In genomic region chr3:47092090-47092489, GRCh38 we compare ENCODE assay signal across 34 cellular contexts.
DNase-seq lines count a peak whose midpoint lies in the region; ATAC-seq, FAIRE-seq and TF ChIP-seq lines count a peak whose summit lies in the region.
"Had no signal": no experiment of that assay in that cellular context is flagged by ENCODE, and none has a peak within 500 bp of the region (broad histone marks: within the 10 kb centered on the region; RNA-seq: fewer than 3 reads in every experiment).

No MANE protein-coding gene starts in this region.

- no TSS peak for BruUV-seq in HepG2 (replicated peaks; lab: Mats Ljungman, UMichigan)
- no TSS peak for BruUV-seq in IMR-90 (replicated peaks; lab: Mats Ljungman, UMichigan)
- no TSS peak for BruUV-seq in K562 (replicated peaks; lab: Mats Ljungman, UMichigan)

- no peaks in the 10 kb centered on the region for H3K27me3 ChIP-seq in HepG2 (ENCODE audit: control insufficient read depth in 1 of 2, insufficient read depth in 2 of 2, low read length in 2 of 2)
- no peaks in the 10 kb centered on the region for H3K27me3 ChIP-seq in right lobe of liver
- H3K27me3 ChIP-seq in IMR-90 (ENCODE audit: control insufficient read depth, insufficient read depth, low read length): no peaks in the 10 kb centered on the region
- H3K27me3 ChIP-seq in K562 (ENCODE audit: control insufficient read depth in 2 of 2, insufficient read depth in 2 of 2, low read length in 2 of 2): no peaks in the 10 kb centered on the region
- no peaks in the 10 kb centered on the region for H3K27me3 ChIP-seq in heart right ventricle
- H3K27me3 ChIP-seq: BE2C; BLaER1; BLaER1 treated with 17β-estradiol and CSF1 and Interleukin-3, amounts not matched to agents 10 nM and 100 nM had no signal

- H2BK5ac ChIP-seq in IMR-90 (ENCODE audit: low read depth, low read length, poor library complexity, severe bottlenecking): no peak overlapping the region

- no peak overlapping the region for H3K14ac ChIP-seq in IMR-90 (replicated peaks; ENCODE audit: low read depth, low read length)

- H3K36me3 ChIP-seq in HepG2 (replicated peaks in 1 of 2; ENCODE audit: control insufficient read depth in 1 of 2, insufficient read depth in 2 of 2, low read length in 2 of 2) (peaks cover 0 to 52% of the 10 kb centered on the region in 2 experiments), right lobe of liver (peaks cover 2 to 41% (median 4%) of the 10 kb centered on the region in 4 donors), IMR-90 (ENCODE audit: control insufficient read depth, insufficient read depth, low read length) (peaks cover 13% of the 10 kb centered on the region), K562 (ENCODE audit: control insufficient read depth, insufficient read depth, low read length) (peaks cover 78% of the 10 kb centered on the region), heart right ventricle (peaks cover 0 to 97% (median 7%) of the 10 kb centered on the region in 9 donors)
- H3K36me3 ChIP-seq: BE2C had no signal

- intact Hi-C loops in HepG2 (cut with micrococcal nuclease; ENCODE audit: unreplicated experiment): no loop called here
- intact Hi-C loops in right lobe of liver (cut with DNase I): no loop called here
- intact Hi-C loops in IMR-90 (cut with micrococcal nuclease): loop anchor here (10.0 kb wide), 1 partner anchor 233 kb away; no protein-coding TSS in a partner anchor
- intact Hi-C loops in K562 (cut with micrococcal nuclease): no loop called here
- intact Hi-C loops in heart right ventricle (cut with DNase I): no loop called here

- 96% methylated on average over 3 of the region's 3 CpGs for WGBS in HepG2 (ENCODE audit: low lambda C conversion rate)
- WGBS in right lobe of liver (ENCODE audit: insufficient coverage, low coverage, low lambda C conversion rate, missing lambda C conversion rate): 90% methylated on average over 3 of the region's 3 CpGs
- no CpG with 5 or more reads among the region's 3 CpGs for WGBS in IMR-90 (ENCODE audit: extremely low coverage in 2 of 2, insufficient read length in 1 of 2), 2 experiments
- WGBS in K562 (ENCODE audit: insufficient coverage, low coverage, missing lambda C conversion rate): 95% methylated on average over 3 of the region's 3 CpGs
- 93 to 97% methylated on average over 3 of the region's 3 CpGs for WGBS in heart right ventricle, 2 donors

- no peak overlapping the region for H2BK15ac ChIP-seq in IMR-90 (ENCODE audit: low read depth, low read length)

- H3K4me1 ChIP-seq in HepG2 (ENCODE audit: insufficient read depth, low read length): no peaks in the 10 kb centered on the region
- no peaks in the 10 kb centered on the region for H3K4me1 ChIP-seq in right lobe of liver
- H3K4me1 ChIP-seq in IMR-90 (ENCODE audit: control insufficient read depth, insufficient read depth, low read length): peaks cover 2% of the 10 kb centered on the region; the same call in 1 of the 2 replicates
- no peaks in the 10 kb centered on the region for H3K4me1 ChIP-seq in K562 (replicated peaks in 1 of 2; ENCODE audit: control insufficient read depth in 2 of 2, insufficient read depth in 2 of 2, low read length in 2 of 2)
- H3K4me1 ChIP-seq in heart right ventricle: no peaks in the 10 kb centered on the region
- H3K4me1 ChIP-seq: BE2C; BLaER1; BLaER1 treated with 17β-estradiol and CSF1 and Interleukin-3, amounts not matched to agents 10 nM and 100 nM; Caco-2 had no signal

- no peak overlapping the region for H4K5ac ChIP-seq in IMR-90 (ENCODE audit: low read depth, low read length)

- H3K79me2 ChIP-seq in HepG2 (ENCODE audit: insufficient read depth, low read length) (no peaks in the 10 kb centered on the region), K562 (ENCODE audit: control insufficient read depth, insufficient read depth, low read length) (no peaks in the 10 kb centered on the region)

- H4K20me1 ChIP-seq in HepG2 (ENCODE audit: insufficient read depth, low read length): no peaks in the 10 kb centered on the region; the same call in 1 of the 2 replicates
- H4K20me1 ChIP-seq in IMR-90 (ENCODE audit: insufficient read depth, low read length): peaks cover 4% of the 10 kb centered on the region; the same call in 1 of the 2 replicates
- no peaks in the 10 kb centered on the region for H4K20me1 ChIP-seq in K562 (replicated peaks; ENCODE audit: control insufficient read depth, insufficient read depth, low read length)

- TF ChIP-seq EP300 in HepG2 (IDR thresholded peaks at IDR 0.05; ENCODE audit: low read depth in 2 of 2, low read length in 2 of 2): no peak
- TF ChIP-seq EP300 in HepG2 (CRISPR knock-in tag; IDR thresholded peaks at IDR 0.05; ENCODE audit: borderline replicate concordance): no peak
- TF ChIP-seq EP300 in K562 (IDR thresholded peaks at IDR 0.05; ENCODE audit: low read length): no peak

- no peak overlapping the region for H2AK9ac ChIP-seq in IMR-90 (replicated peaks; ENCODE audit: low read depth, low read length, poor library complexity)

- DNase-seq in HepG2 (ENCODE audit: low spot score) (no peak), right lobe of liver (no peak), IMR-90 (no peak), K562 (ENCODE audit: extremely low read depth in 1 of 4, low spot score in 3 of 4) (no peak), heart right ventricle (no peak), superior temporal gyrus (ENCODE audit: extremely low spot score) (no peak)
- DNase-seq: 8988T; ACHN; AML-193; BE2C; C1 segment of cervical spinal cord; Caco-2; Calu3; CD4-positive, alpha-beta memory T cell; CD4-positive, alpha-beta T cell; CD4-positive, CD25-positive, alpha-beta regulatory T cell; CD8-positive, alpha-beta memory T cell; CD8-positive, alpha-beta T cell; COR-L47; DMS 273 treated with DMSO at 0.1 percent for 48 hours; DMS153; DMS53; DMS79; DMS79 treated with DMSO at 0.1 percent for 48 hours; DND-41; EL had no signal

- H2BK20ac ChIP-seq in IMR-90 (ENCODE audit: low read depth, low read length): no peak overlapping the region

- in situ Hi-C loops in HepG2 (cut with HindIII; ENCODE audit: extremely low pct_ligation_motif_present, low pct_unique_long_range_greater_than_20kb): no loop called here
- in situ Hi-C loops in IMR-90 (cut with MboI; ENCODE audit: low sequenced_read_pairs): no loop called here
- in situ Hi-C loops in K562 (cut with MboI): no loop called here

- dilution Hi-C loops in IMR-90 (cut with HindIII; ENCODE audit: low sequenced_read_pairs, unreplicated experiment): no loop called here

- H3K9ac ChIP-seq in HepG2 (ENCODE audit: insufficient read depth, low read depth, low read length) (no peak overlapping the region), IMR-90 (ENCODE audit: low read depth, low read length) (no peak overlapping the region), K562 (ENCODE audit: insufficient read depth in 1 of 2, low read depth in 2 of 2, low read length in 2 of 2) (no peak overlapping the region)
- H3K9ac ChIP-seq: BLaER1; BLaER1 treated with 17β-estradiol and CSF1 and Interleukin-3, amounts not matched to agents 10 nM and 100 nM had no signal

- H3K9me1 ChIP-seq in IMR-90 (ENCODE audit: insufficient read depth, low read length): peaks cover 6% of the 10 kb centered on the region; the same call in 1 of the 2 replicates
- H3K9me1 ChIP-seq in K562 (ENCODE audit: control insufficient read depth, insufficient read depth, low read length): no peaks in the 10 kb centered on the region

- CTCF ChIA-PET in HepG2 (lab: Yijun Ruan, JAX; ENCODE audit: low intra/inter-chr PET ratio, low total read pairs): no interaction called here
- CTCF ChIA-PET in IMR-90 (lab: Yijun Ruan, JAX): no interaction called here
- CTCF ChIA-PET in K562 (lab: Yijun Ruan, JAX; ENCODE audit: low intra/inter-chr PET ratio): no interaction called here

- POLR2A ChIA-PET in HepG2 (lab: Yijun Ruan, JAX) (no interaction called here), IMR-90 (lab: Charles Lee; ENCODE audit: unreplicated experiment) (no interaction called here), K562 (lab: Yijun Ruan, JAX) (interaction anchor here (1.4 kb wide), 1 partner anchor 11 kb away, joined by 3 read pairs; no protein-coding TSS in a partner anchor)

- H3K9me3 ChIP-seq in HepG2 (ENCODE audit: low read length) (no peaks in the 10 kb centered on the region), right lobe of liver (no peaks in the 10 kb centered on the region), IMR-90 (ENCODE audit: control insufficient read depth, insufficient read depth, low read length) (no peaks in the 10 kb centered on the region), K562 (replicated peaks; ENCODE audit: control insufficient read depth, insufficient read depth, low read depth, low read length) (no peaks in the 10 kb centered on the region), heart right ventricle (no peaks in the 10 kb centered on the region)
- H3K9me3 ChIP-seq: A549; BE2C; BLaER1; BLaER1 treated with 17β-estradiol and CSF1 and Interleukin-3, amounts not matched to agents 10 nM and 100 nM; Caco-2 had no signal

- no peak overlapping the region for H3K4me3 ChIP-seq in HepG2 (replicated peaks in 1 of 3; ENCODE audit: insufficient read depth in 1 of 3, low read depth in 2 of 3, low read length in 3 of 3)
- H3K4me3 ChIP-seq in right lobe of liver: no peak overlapping the region
- no peak overlapping the region for H3K4me3 ChIP-seq in IMR-90 (ENCODE audit: insufficient read depth, low read depth, low read length)
- no peak overlapping the region for H3K4me3 ChIP-seq in K562
- no peak overlapping the region for H3K4me3 ChIP-seq in heart right ventricle
- H3K4me3 ChIP-seq: A549; BLaER1; BLaER1 treated with 17β-estradiol and CSF1 and Interleukin-3, amounts not matched to agents 10 nM and 100 nM had no signal

- no peak overlapping the region for H3K27ac ChIP-seq in HepG2 (ENCODE audit: extremely low read length, insufficient read depth, low read length)
- H3K27ac ChIP-seq in right lobe of liver: no peak overlapping the region
- H3K27ac ChIP-seq in IMR-90 (ENCODE audit: insufficient read depth, low read length): no peak overlapping the region
- H3K27ac ChIP-seq in K562 (ENCODE audit: extremely low read depth, low read depth, low read length): no peak overlapping the region
- no peak overlapping the region for H3K27ac ChIP-seq in heart right ventricle
- H3K27ac ChIP-seq: 22Rv1; A549; BLaER1; BLaER1 treated with 17β-estradiol and CSF1 and Interleukin-3, amounts not matched to agents 10 nM and 100 nM; C4-2B had no signal

- H3K56ac ChIP-seq in IMR-90 (ENCODE audit: extremely low read depth, insufficient read depth, low read length): no peak overlapping the region

- no peak overlapping the region for H2AFZ ChIP-seq in HepG2 (ENCODE audit: low read length)
- H2AFZ ChIP-seq in IMR-90 (replicated peaks; ENCODE audit: low read length, poor library complexity): no peak overlapping the region
- H2AFZ ChIP-seq in K562 (ENCODE audit: low read depth, low read length): no peak overlapping the region

- ATAC-seq in HepG2 (no peak), right lobe of liver (no peak), IMR-90 (ENCODE audit: low read depth) (no peak; the same call in 1 of the 2 replicates), K562 (no peak), heart right ventricle (no peak), GM19463 (IDR thresholded peaks at IDR 0.05; ENCODE audit: unreplicated experiment) (no peak)
- ATAC-seq: A549; CD8-positive, alpha-beta T cell had no signal

- no peak overlapping the region for H3K4me2 ChIP-seq in HepG2 (ENCODE audit: low read depth, low read length)
- no peak overlapping the region for H3K4me2 ChIP-seq in IMR-90 (ENCODE audit: low read depth, low read length)
- no peak overlapping the region for H3K4me2 ChIP-seq in K562 (ENCODE audit: insufficient read depth, low read length)
- H3K4me2 ChIP-seq: A549; BLaER1; BLaER1 treated with 17β-estradiol and CSF1 and Interleukin-3, amounts not matched to agents 10 nM and 100 nM had no signal

- H3K23ac ChIP-seq in IMR-90 (ENCODE audit: low read depth, low read length): no peak overlapping the region

- H3K18ac ChIP-seq in IMR-90 (ENCODE audit: low read depth, low read length): no peak overlapping the region

- no peak for TF ChIP-seq POLR2A in HepG2 (IDR thresholded peaks at IDR 0.05; ENCODE audit: insufficient read depth in 1 of 2, low read depth in 2 of 2, low read length in 2 of 2)
- no peak for TF ChIP-seq POLR2A in right lobe of liver (IDR thresholded peaks at IDR 0.05)
- no peak for TF ChIP-seq POLR2A in IMR-90 (IDR thresholded peaks at IDR 0.05; ENCODE audit: low read depth, low read length)
- no peak for TF ChIP-seq POLR2A in K562 (conservative IDR thresholded peaks at IDR 0.05)

- TF ChIP-seq CTCF in HepG2 (CRISPR knock-in tag; IDR thresholded peaks at IDR 0.05): no peak
- no peak for TF ChIP-seq CTCF in right lobe of liver (IDR thresholded peaks at IDR 0.05)
- TF ChIP-seq CTCF in IMR-90 (conservative IDR thresholded peaks at IDR 0.05; ENCODE audit: low read depth, low read length): no peak
- no peak for TF ChIP-seq CTCF in K562 (IDR thresholded peaks at IDR 0.05 in 2 of 3, conservative IDR thresholded peaks at IDR 0.05 in 1 of 3; ENCODE audit: insufficient read depth in 2 of 3, low read depth in 1 of 3, low read length in 3 of 3)
- no peak for TF ChIP-seq CTCF in heart right ventricle (IDR thresholded peaks at IDR 0.05)

- H4K8ac ChIP-seq in IMR-90 (ENCODE audit: low read depth in 2 of 2, low read length in 2 of 2): no peak overlapping the region

- H4K91ac ChIP-seq in IMR-90 (ENCODE audit: insufficient read depth, low read depth, low read length): no peak overlapping the region

- no peak for TF ChIP-seq RAD21 in HepG2 (CRISPR knock-in tag; IDR thresholded peaks at IDR 0.05)
- no peak for TF ChIP-seq RAD21 in IMR-90 (IDR thresholded peaks at IDR 0.05; ENCODE audit: low read length)
- TF ChIP-seq RAD21 in K562 (CRISPR knock-in tag; conservative IDR thresholded peaks at IDR 0.05 in 1 of 2, IDR thresholded peaks at IDR 0.05 in 1 of 2): no peak

- H3K79me1 ChIP-seq in IMR-90 (ENCODE audit: low read depth in 1 of 2, low read length in 2 of 2): peaks cover 19 to 61% of the 10 kb centered on the region in 2 experiments

- H2BK120ac ChIP-seq in IMR-90 (ENCODE audit: low read depth, low read length): no peak overlapping the region

- FAIRE-seq in HepG2 (lab: Jason Lieb, UNC) (no peak), K562 (lab: Jason Lieb, UNC) (no peak), endometrium (lab: Jason Lieb, UNC) (peak; percentile 46)
- FAIRE-seq: A549, D721Med had no signal

- H3K4ac ChIP-seq in IMR-90 (ENCODE audit: low read depth, low read length): no peak overlapping the region

- H2AK5ac ChIP-seq in IMR-90 (ENCODE audit: low read depth, low read length): no peak overlapping the region

Comparison
In these comparisons a context has a peak if more than half of its experiments do, and no peak if none do; other contexts are left out.
1. Of the 241 proteins assayed by ChIP-seq in both HepG2 and K562: peak only in HepG2: none; only in K562: CEBPG; in both: CEBPB; in neither: 239.